ENCODE assay signal across 9 cellular contexts in the genomic region with DNA sequence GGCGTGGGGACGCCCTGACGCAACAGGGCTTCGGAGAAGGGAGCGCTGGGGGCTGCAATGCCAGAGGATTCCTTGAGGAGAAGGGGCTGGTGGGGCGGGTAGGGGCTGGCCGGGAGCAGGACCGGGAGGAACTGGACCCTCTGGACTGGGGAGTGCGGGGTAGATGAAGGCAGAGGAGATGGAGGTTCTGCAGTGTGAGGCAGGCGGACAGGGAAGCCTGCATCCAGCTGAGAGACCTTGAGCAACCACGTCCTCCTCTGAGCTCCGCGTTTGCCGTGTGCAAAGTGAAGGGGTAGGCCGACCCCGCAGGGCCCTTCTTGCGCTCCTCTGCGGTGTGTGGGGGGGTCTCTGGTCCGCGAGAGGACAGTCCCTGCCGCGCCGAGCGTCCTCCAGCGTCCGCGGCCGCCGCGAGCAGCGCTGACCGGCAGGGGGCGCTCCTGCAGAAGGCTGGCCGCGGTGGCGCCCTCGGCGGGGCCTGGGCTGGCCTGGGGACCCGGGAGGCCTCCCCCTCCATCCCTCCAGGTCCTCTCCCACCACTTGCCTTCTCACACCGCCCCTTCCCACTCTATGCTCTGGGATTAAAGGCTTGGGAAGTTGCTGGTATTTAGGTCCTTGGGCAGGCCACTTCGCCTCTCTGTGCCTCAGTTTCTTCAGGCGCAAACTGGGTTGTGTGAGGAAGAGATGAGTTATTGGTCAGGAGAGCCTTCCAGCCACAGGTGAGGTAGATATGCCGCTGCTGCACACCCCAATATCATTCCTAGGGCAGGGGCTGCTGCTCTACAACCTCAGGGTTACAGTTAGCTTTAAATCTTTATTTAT. TPM values are rescaled to one million over a fixed set of nuclear protein-coding genes. Genes with fewer than 3 reads are reported as not detected.
DNase-seq lines count a peak whose midpoint lies in the region; ATAC-seq and TF ChIP-seq lines count a peak whose summit lies in the region.
"Had no signal": no experiment of that assay in that cellular context is flagged by ENCODE, and none has a peak within 500 bp of the region (broad histone marks: within the 10 kb centered on the region; RNA-seq: fewer than 3 reads in every experiment).

No MANE protein-coding gene starts in this region.

- H3K4me1 ChIP-seq in PC-3 (ENCODE audit: insufficient read depth, low read length) (no peaks in the 10 kb centered on the region), esophagus muscularis mucosa (peaks cover 0 to 8% (median 7%) of the 10 kb centered on the region in 4 donors), trophoblast cell (ENCODE audit: control insufficient read depth in 1 of 2, insufficient read depth in 2 of 2, low read length in 2 of 2) (peaks cover 2 to 5% of the 10 kb centered on the region in 2 experiments), Caco-2 (no peaks in the 10 kb centered on the region)

- H3K9me3 ChIP-seq in PC-3 (ENCODE audit: low read length) (peaks cover 6% of the 10 kb centered on the region; the same call in 1 of the 2 replicates), esophagus muscularis mucosa (peaks cover 0 to 11% (median 10%) of the 10 kb centered on the region in 4 donors), trophoblast cell (ENCODE audit: insufficient read depth, low read depth, low read length) (peaks cover 2% of the 10 kb centered on the region), Caco-2 (no peaks in the 10 kb centered on the region)

- H3K9me2 ChIP-seq in PC-3 (replicated peaks; ENCODE audit: low read length), result no peaks in the 10 kb centered on the region

- POLR2A ChIA-PET in PC-3 (lab: Charles Lee; ENCODE audit: unreplicated experiment), result no interaction called here
- POLR2A ChIA-PET in Caco-2 (lab: Charles Lee), result no interaction called here

- H4K8ac ChIP-seq in trophoblast cell (ENCODE audit: low read depth, low read length), result peak overlapping the region; percentile 57

- H2AK5ac ChIP-seq in trophoblast cell (ENCODE audit: low read length), result peak overlapping the region; percentile 28

- ATAC-seq in PC-3 (peak; percentile 81), HG03432 (IDR thresholded peaks at IDR 0.05; ENCODE audit: unreplicated experiment) (no peak), GM19328 (IDR thresholded peaks at IDR 0.05; ENCODE audit: unreplicated experiment) (no peak)

- peak overlapping the region; percentile 70 for H2AFZ ChIP-seq in PC-3 (ENCODE audit: low read length)
- peak overlapping the region; percentile 57 for H2AFZ ChIP-seq in trophoblast cell (ENCODE audit: insufficient read depth, low read length, poor library complexity)

- peak overlapping the region; percentile 55 for H2BK120ac ChIP-seq in trophoblast cell (ENCODE audit: insufficient read depth, low read length, poor library complexity)

- H3K36me3 ChIP-seq in PC-3 (ENCODE audit: low read depth, low read length) (no peaks in the 10 kb centered on the region), esophagus muscularis mucosa (no peaks in the 10 kb centered on the region), trophoblast cell (ENCODE audit: control insufficient read depth in 1 of 2, insufficient read depth in 2 of 2, low read length in 2 of 2) (no peaks in the 10 kb centered on the region), Caco-2 (ENCODE audit: control insufficient read depth, insufficient read depth, low read length) (no peaks in the 10 kb centered on the region)

- no peak overlapping the region for H4K12ac ChIP-seq in trophoblast cell (ENCODE audit: low read depth, low read length)

- WGBS in esophagus muscularis mucosa, result 23% methylated on average over 18 of the region's 43 CpGs
- no CpG with 5 or more reads among the region's 43 CpGs for WGBS in trophoblast cell (ENCODE audit: extremely low coverage, insufficient coverage, insufficient read length)

- BruUV-seq in PC-3 (replicated peaks; lab: Mats Ljungman, UMichigan), result no TSS peak
- BruUV-seq in Caco-2 (replicated peaks; lab: Mats Ljungman, UMichigan), result no TSS peak

- H3K27me3 ChIP-seq in PC-3 (ENCODE audit: low read length) (peaks cover 16% of the 10 kb centered on the region), esophagus muscularis mucosa (peaks cover 0 to 65% (median 14%) of the 10 kb centered on the region in 4 donors), trophoblast cell (ENCODE audit: insufficient read depth, low read length) (peaks cover 2% of the 10 kb centered on the region), Caco-2 (replicated peaks; ENCODE audit: control insufficient read depth, insufficient read depth, low read length) (no peaks in the 10 kb centered on the region)

- no peak overlapping the region for H3K4me3 Mint-ChIP-seq in Caco-2 (ENCODE audit: unreplicated experiment)

- H3K4ac ChIP-seq in trophoblast cell (ENCODE audit: low read depth, low read length), result no peak overlapping the region

- no peak for TF ChIP-seq EP300 in esophagus muscularis mucosa (IDR thresholded peaks at IDR 0.05)

- peak overlapping the region; percentile 83 for H2BK12ac ChIP-seq in trophoblast cell (ENCODE audit: low read length)

- H3K27ac Mint-ChIP-seq in Caco-2 (ENCODE audit: unreplicated experiment), result no peak overlapping the region

- peaks cover 24% of the 10 kb centered on the region for H3K9me3 Mint-ChIP-seq in Caco-2 (ENCODE audit: unreplicated experiment)

- peak; percentile 98 for TF ChIP-seq CTCF in PC-3 (conservative IDR thresholded peaks at IDR 0.05; ENCODE audit: low read depth, low read length)
- peak; percentile 47 to 65 (median 56) for TF ChIP-seq CTCF in esophagus muscularis mucosa (IDR thresholded peaks at IDR 0.05)
- peak in 1 of 2 experiments; percentile 46 for TF ChIP-seq CTCF in Caco-2 (IDR thresholded peaks at IDR 0.05; ENCODE audit: insufficient read depth in 1 of 2, low read depth in 1 of 2, low read length in 1 of 2, severe bottlenecking in 1 of 2, unreplicated experiment in 1 of 2)

- H3K18ac ChIP-seq in trophoblast cell (ENCODE audit: low read length), result peak overlapping the region; percentile 48

- no peak overlapping the region for H3K27ac ChIP-seq in PC-3 (ENCODE audit: low read length)
- H3K27ac ChIP-seq in esophagus muscularis mucosa (replicated peaks in 1 of 4), result no peak overlapping the region
- no peak overlapping the region for H3K27ac ChIP-seq in trophoblast cell (ENCODE audit: low read depth, low read length)

- no peak overlapping the region for H3K9ac ChIP-seq in PC-3 (ENCODE audit: low read length)
- no peak overlapping the region for H3K9ac ChIP-seq in trophoblast cell (ENCODE audit: low read length)

- H3K4me3 ChIP-seq in PC-3 (ENCODE audit: low read length), result peak overlapping the region; percentile 23; the same call in 1 of the 2 replicates
- H3K4me3 ChIP-seq in esophagus muscularis mucosa, result peak overlapping the region in 2 of 4 donors; percentile 8 to 25
- H3K4me3 ChIP-seq in trophoblast cell (ENCODE audit: low read depth, low read length), result no peak overlapping the region
- H3K4me3 ChIP-seq in Caco-2 (ENCODE audit: low read depth, low read length), result no peak overlapping the region

- H3K36me3 Mint-ChIP-seq in Caco-2 (ENCODE audit: insufficient read depth, unreplicated experiment), result peaks cover 6% of the 10 kb centered on the region

- H3K4me1 Mint-ChIP-seq in Caco-2 (ENCODE audit: low read depth, unreplicated experiment), result no peaks in the 10 kb centered on the region

- no peak for TF ChIP-seq POLR2A in esophagus muscularis mucosa (IDR thresholded peaks at IDR 0.05; ENCODE audit: low read depth)

- peak overlapping the region; percentile 70 for H3K4me2 ChIP-seq in PC-3 (ENCODE audit: low read length)
- H3K4me2 ChIP-seq in trophoblast cell (ENCODE audit: low read length), result peak overlapping the region; percentile 49

- CTCF ChIA-PET in PC-3 (lab: Charles Lee), result interaction anchor here (0.6 to 1.2 kb wide), 4 partner anchors 8 to 160 kb away, joined by 3 to 14 read pairs (median 4); no protein-coding TSS in a partner anchor
- CTCF ChIA-PET in Caco-2 (lab: Charles Lee), result interaction anchor here (0.8 kb wide), 1 partner anchor 25 kb away, joined by 3 read pairs; no protein-coding TSS in a partner anchor

- H3K14ac ChIP-seq in trophoblast cell (ENCODE audit: low read length), result peak overlapping the region; percentile 63

- intact Hi-C loops in PC-3 (cut with micrococcal nuclease), result loop anchor here (2.0 kb wide), 2 partner anchors 99 to 159 kb away; no protein-coding TSS in a partner anchor
- intact Hi-C loops in esophagus muscularis mucosa (cut with DNase I), result no loop called here
- intact Hi-C loops in Caco-2 (cut with micrococcal nuclease; ENCODE audit: unreplicated experiment), result no loop called here

- H4K20me1 ChIP-seq in PC-3 (ENCODE audit: low read length), result no peaks in the 10 kb centered on the region

- no peak overlapping the region for H3K23ac ChIP-seq in trophoblast cell (ENCODE audit: low read length)

- no peaks in the 10 kb centered on the region for H3F3A ChIP-seq in PC-3 (ENCODE audit: low read length, unreplicated experiment)

- H3K27me3 Mint-ChIP-seq in Caco-2 (ENCODE audit: insufficient read depth, unreplicated experiment), result no peaks in the 10 kb centered on the region

- H4K91ac ChIP-seq in trophoblast cell (ENCODE audit: low read depth, low read length), result peak overlapping the region; percentile 64

- H2BK5ac ChIP-seq in trophoblast cell (ENCODE audit: low read depth, low read length, poor library complexity), result no peak overlapping the region

- DNase-seq in GM03348 (ENCODE audit: low spot score) (peak; percentile 84), PC-3 (peak; percentile 46), esophagus muscularis mucosa (ENCODE audit: extremely low spot score) (no peak), trophoblast cell (peak in 1 of 2 donors; percentile 56), OCI-M1 (lab: John Stamatoyannopoulos, UW) (no peak), Caco-2 (no peak)

- H3K79me1 ChIP-seq in trophoblast cell (ENCODE audit: low read length), result peaks cover 4% of the 10 kb centered on the region

- no peaks in the 10 kb centered on the region for H3K79me2 ChIP-seq in PC-3 (ENCODE audit: low read length)
- no peaks in the 10 kb centered on the region for H3K79me2 ChIP-seq in trophoblast cell (ENCODE audit: control insufficient read depth, insufficient read depth, low read length, poor library complexity)

RNA-seq across cellular contexts. Expression of a gene that starts 9.6 kb away (rescaled TPM):
- total RNA-seq in PC-3 (2014; rRNA removed), result not detected in 2 replicates
- total RNA-seq in esophagus muscularis mucosa, result under 1 TPM in 3 of 4 donors, not detected in 1; 0.42 to 0.66 (median 0.65) TPM
- 32.1 and 33.5 TPM in 2 replicates for polyA plus RNA-seq in trophoblast cell (2013)
- not detected in 2 replicates for total RNA-seq in Caco-2 (2022)
- total RNA-seq: HT1080 had no signal

RNA-seq across cellular contexts. Expression of a gene that starts 23.3 kb away (rescaled TPM):
- total RNA-seq in PC-3 (2014; rRNA removed) (4.9 and 5.7 TPM in 2 replicates), esophagus muscularis mucosa (1 to 10 TPM in 2 of 4 donors, under 1 TPM in 2; under 0.01 to 1.3 (median 1.1) TPM), Caco-2 (2022) (8.7 and 8.8 TPM in 2 replicates)
- 6.5 and 6.7 TPM in 2 replicates for polyA plus RNA-seq in trophoblast cell (2013)

Comparison
In these comparisons a context has a peak if more than half of its experiments do, and no peak if none do; other contexts are left out.
1. DNase-seq: peak in GM03348 (single experiment) and PC-3 (single experiment); none in esophagus muscularis mucosa (single experiment), OCI-M1 (single experiment) and Caco-2 (0 of 2).